ENCODE assay signal across 17 cellular contexts in the genomic region with DNA sequence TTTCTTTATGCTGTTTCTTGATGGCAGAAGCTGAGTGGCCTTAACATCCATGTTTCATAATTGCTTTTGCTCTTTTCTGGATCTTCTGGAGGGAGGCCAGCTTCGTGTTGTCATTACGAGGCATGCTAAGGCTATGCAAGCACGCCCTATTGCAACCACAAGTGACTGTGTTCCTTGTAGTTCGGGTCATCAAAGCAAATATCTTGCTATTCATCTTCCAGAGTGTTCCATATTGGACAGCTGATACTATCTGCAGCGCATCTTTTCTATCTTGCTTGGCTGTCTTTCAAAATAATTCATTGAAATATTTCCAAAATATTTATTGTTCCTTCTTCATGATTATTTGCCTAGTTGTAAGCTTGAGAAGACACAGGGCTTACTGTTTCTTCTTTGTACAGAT. TPM values are rescaled to one million over a fixed set of nuclear protein-coding genes. Genes with fewer than 3 reads are reported as not detected.
A peak's percentile ranks its signal among the peaks of the same experiment; 100 is the strongest.
DNase-seq lines count a peak whose midpoint lies in the region; ATAC-seq and TF ChIP-seq lines count a peak whose summit lies in the region.
"Had no signal": no experiment of that assay in that cellular context is flagged by ENCODE, and none has a peak within 500 bp of the region (broad histone marks: within the 10 kb centered on the region; RNA-seq: fewer than 3 reads in every experiment).

No MANE protein-coding gene starts in this region.

- DNase-seq in GM04504 (ENCODE audit: low read depth) (peak; percentile 23), SK-MEL-5 (ENCODE audit: low read depth, low spot score) (peak; percentile 45), epithelial cell of prostate (ENCODE audit: low read depth, low spot score) (peak; percentile 12), prostate gland (ENCODE audit: low spot score) (peak; percentile 68), GM13976 (ENCODE audit: low spot score) (no peak)
- DNase-seq: activated CD8-positive, alpha-beta memory T cell treated with anti-CD3 and anti-CD28 coated beads, Interleukin-2, amount 10 ng/mL, durations not matched to agents 7 days and 5 days; CD4-positive, alpha-beta memory T cell; effector memory CD4-positive, alpha-beta T cell; Karpas-422; mesendoderm; stomach had no signal

- H3K4me3 ChIP-seq in prostate gland = no peak overlapping the region
- H3K4me3 ChIP-seq: stomach had no signal

- intact Hi-C loops in prostate gland (cut with DNase I) = loop anchor here (10.0 kb wide), 1 partner anchor 535 kb away; no protein-coding TSS in a partner anchor

- TF ChIP-seq CTCF in prostate gland (IDR thresholded peaks at IDR 0.05) = no peak
- no peak for TF ChIP-seq CTCF in GM13976 (IDR thresholded peaks at IDR 0.05; ENCODE audit: borderline replicate concordance, control extremely low read depth, extremely low read depth, insufficient read depth, missing control alignments)

- no peak for TF ChIP-seq POLR2A in prostate gland (IDR thresholded peaks at IDR 0.05)

- in situ Hi-C loops in SK-MEL-5 (cut with HindIII; ENCODE audit: low pct_unique_long_range_greater_than_20kb, low sequenced_read_pairs) (no loop called here), GM13976 (cut with MboI; ENCODE audit: low sequenced_read_pairs, unreplicated experiment) (loop anchor here (10.0 kb wide), 1 partner anchor 335 kb away; no protein-coding TSS in a partner anchor)

- H3K36me3 ChIP-seq in prostate gland = no peaks in the 10 kb centered on the region

- no peak overlapping the region for H3K27ac ChIP-seq in epithelial cell of prostate
- H3K27ac ChIP-seq in prostate gland = no peak overlapping the region
- H3K27ac ChIP-seq: stomach had no signal

- H3K27me3 ChIP-seq in prostate gland (replicated peaks; ENCODE audit: insufficient read depth) = no peaks in the 10 kb centered on the region
- H3K27me3 ChIP-seq: stomach had no signal

- no peaks in the 10 kb centered on the region for H3K4me1 ChIP-seq in prostate gland (replicated peaks)

- H3K9me3 ChIP-seq in prostate gland = no peaks in the 10 kb centered on the region
- H3K9me3 ChIP-seq: stomach had no signal

- ATAC-seq in GM19397 (IDR thresholded peaks at IDR 0.05; ENCODE audit: unreplicated experiment) = no peak
- no peak for ATAC-seq in GM18858 (IDR thresholded peaks at IDR 0.05; ENCODE audit: unreplicated experiment)
- ATAC-seq in HG02970 (IDR thresholded peaks at IDR 0.05; ENCODE audit: low FRiP score, unreplicated experiment) = no peak
- ATAC-seq: activated CD8-positive, alpha-beta memory T cell treated with anti-CD3 and anti-CD28 coated beads, Interleukin-2, amount 10 ng/mL, durations not matched to agents 7 days and 5 days; HCT116 had no signal

- WGBS in prostate gland = 5% methylated on average over 5 of the region's 5 CpGs

RNA-seq across cellular contexts. Expression of a gene that starts 5.0 kb away (rescaled TPM):
- total RNA-seq in SK-MEL-5 (2014; rRNA removed; shearing (Covaris generic)) = 0.48 and 0.59 TPM in 2 replicates
- 1.4 and 2.9 TPM in 2 replicates for polyA plus RNA-seq in SK-MEL-5 (2015; cell fraction: cytosol; rRNA removed)
- polyA plus RNA-seq in SK-MEL-5 (2015; cell fraction: nucleus; rRNA removed) = 2.0 and 11.1 TPM in 2 replicates
- 100 to 1,000 TPM in 1 of 2 donors, 10 to 100 TPM in 1; 98.1 to 122 TPM for total RNA-seq in prostate gland

RNA-seq across cellular contexts. Expression of a gene that starts 25.7 kb away (rescaled TPM):
- 0.11 TPM in 1 of 2 replicates, not detected in the other for total RNA-seq in SK-MEL-5 (2014; rRNA removed; shearing (Covaris generic))
- 0.04 and 0.06 TPM in 2 replicates for polyA plus RNA-seq in SK-MEL-5 (2015; cell fraction: cytosol; rRNA removed)
- 2.0 and 3.9 TPM in 2 replicates for polyA plus RNA-seq in SK-MEL-5 (2015; cell fraction: nucleus; rRNA removed)
- 10 to 100 TPM; 47.0 to 82.0 TPM for total RNA-seq in prostate gland
- total RNA-seq: activated CD8-positive, alpha-beta memory T cell treated with anti-CD3 and anti-CD28 coated beads, Interleukin-2, amount 10 ng/mL, durations not matched to agents 7 days and 5 days; CD4-positive, alpha-beta memory T cell; OCI-LY7; pulmonary artery endothelial cell had no signal

Comparison
In these comparisons a context has a peak if more than half of its experiments do, and no peak if none do; other contexts are left out.
1. RNA of a gene that starts 5.0 kb away (total RNA-seq): 98.1 to 122 TPM in prostate gland; 0.48 to 0.59 TPM in SK-MEL-5; every median in the first group is over 10 times any median in the second.
2. RNA of a gene that starts 25.7 kb away (total RNA-seq): 47.0 to 82.0 TPM in prostate gland; 0.11 TPM in SK-MEL-5; every median in the first group is over 10 times any median in the second.